ENCODE assay signal across 12 cellular contexts in genomic region chr12:110693731-110694130, GRCh38. TPM values are rescaled to one million over a fixed set of nuclear protein-coding genes. Genes with fewer than 3 reads are reported as not detected.
DNase-seq lines count a peak whose midpoint lies in the region; ATAC-seq and TF ChIP-seq lines count a peak whose summit lies in the region.
"Had no signal": no experiment of that assay in that cellular context is flagged by ENCODE, and none has a peak within 500 bp of the region (broad histone marks: within the 10 kb centered on the region; RNA-seq: fewer than 3 reads in every experiment).

No MANE protein-coding gene starts in this region.

- H3K27me3 ChIP-seq in osteoblast (ENCODE audit: insufficient read depth, low read length) (no peaks in the 10 kb centered on the region), BE2C (no peaks in the 10 kb centered on the region)

- H3K79me2 ChIP-seq in osteoblast (ENCODE audit: insufficient read depth, low read length): no peaks in the 10 kb centered on the region

- no peak overlapping the region for H2AFZ ChIP-seq in osteoblast (ENCODE audit: low read length)
- H2AFZ ChIP-seq: neural progenitor cell had no signal

- no peak overlapping the region for H3K4me2 ChIP-seq in osteoblast (ENCODE audit: insufficient read depth, low read length)
- H3K4me2 ChIP-seq: KMS-11, neural progenitor cell had no signal

- peaks cover 88% of the 10 kb centered on the region for H3K4me1 Mint-ChIP-seq in CD14-positive monocyte

- no peaks in the 10 kb centered on the region for H3K27me3 Mint-ChIP-seq in CD14-positive monocyte (ENCODE audit: low read depth in 3 of 3)

- H3K36me3 Mint-ChIP-seq in CD14-positive monocyte: peaks cover 0 to 3% of the 10 kb centered on the region in 2 donors
- H3K36me3 Mint-ChIP-seq: neural progenitor cell had no signal

- TF ChIP-seq CTCF in CD14-positive monocyte (IDR thresholded peaks at IDR 0.05) (no peak), fibroblast of villous mesenchyme (IDR thresholded peaks at IDR 0.05; ENCODE audit: insufficient read depth, low read depth, low read length) (no peak), osteoblast (IDR thresholded peaks at IDR 0.05; ENCODE audit: extremely low read depth, low read depth, low read length) (no peak), BE2C (IDR thresholded peaks at IDR 0.05; ENCODE audit: low read depth, low read length) (no peak)

- H3K36me3 ChIP-seq in osteoblast (ENCODE audit: insufficient read depth, low read length) (no peaks in the 10 kb centered on the region), BE2C (no peaks in the 10 kb centered on the region)
- H3K36me3 ChIP-seq: neural progenitor cell had no signal

- no peaks in the 10 kb centered on the region for H4K20me1 ChIP-seq in osteoblast (ENCODE audit: insufficient read depth, low read length)

- no peaks in the 10 kb centered on the region for H3K4me1 ChIP-seq in osteoblast (ENCODE audit: insufficient read depth, low read length)
- H3K4me1 ChIP-seq in BE2C: peaks cover 12% of the 10 kb centered on the region

- H3K9me3 Mint-ChIP-seq in CD14-positive monocyte: no peaks in the 10 kb centered on the region
- H3K9me3 Mint-ChIP-seq: neural progenitor cell had no signal

- H3K4me3 ChIP-seq in fibroblast of villous mesenchyme (ENCODE audit: low read depth, low read length): no peak overlapping the region
- no peak overlapping the region for H3K4me3 ChIP-seq in osteoblast (ENCODE audit: insufficient read depth, low read length)
- no peak overlapping the region for H3K4me3 ChIP-seq in BE2C (ENCODE audit: low read depth, low read length)
- H3K4me3 ChIP-seq: neural progenitor cell had no signal

- H3K9me3 ChIP-seq in osteoblast (ENCODE audit: low read depth, low read length) (no peaks in the 10 kb centered on the region), BE2C (no peaks in the 10 kb centered on the region)

- no peak for ATAC-seq in HG03460 (IDR thresholded peaks at IDR 0.05; ENCODE audit: unreplicated experiment)

- H3K27ac Mint-ChIP-seq in CD14-positive monocyte: peak overlapping the region; percentile 94 to 98 (median 97)
- H3K27ac Mint-ChIP-seq: neural progenitor cell had no signal

- peak overlapping the region; percentile 39 to 76 for H3K4me3 Mint-ChIP-seq in CD14-positive monocyte
- H3K4me3 Mint-ChIP-seq: neural progenitor cell had no signal

- intact Hi-C loops in CD14-positive monocyte (cut with micrococcal nuclease) (loop anchor here in 1 of 2 donors (5.0 to 10.0 kb wide), 2 partner anchors 49 to 139 kb away; partner anchors contain the start of gene PPP1CC), posterior vena cava (cut with DNase I) (no loop called here)

- peak; percentile 80 for DNase-seq in CD14-positive monocyte (ENCODE audit: low spot score)
- DNase-seq in NOMO-1 treated with dmso at 0.1 percent for 144 hours (lab: John Stamatoyannopoulos, UW; ENCODE audit: unreplicated experiment): peak; percentile 79
- peak; percentile 76 for DNase-seq in fibroblast of villous mesenchyme (ENCODE audit: low read depth)
- peak; percentile 54 for DNase-seq in osteoblast (ENCODE audit: insufficient read length, low spot score, missing footprints)
- DNase-seq in BE2C: no peak
- no peak for DNase-seq in posterior vena cava (ENCODE audit: low spot score)
- DNase-seq in activated CD8-positive, alpha-beta memory T cell treated with anti-CD3 and anti-CD28 coated beads, Interleukin-2, amount 50 U/mL, for 4 hours: no peak
- DNase-seq: activated T-cell treated with anti-CD3 and anti-CD28 coated beads for 4 hours had no signal

- no peak overlapping the region for H3K27ac ChIP-seq in osteoblast (ENCODE audit: low read depth, low read length)
- H3K27ac ChIP-seq: C4-2B, KMS-11, neural progenitor cell had no signal

RNA-seq across cellular contexts. Expression of gene HVCN1, which starts 4.8 kb away (rescaled TPM):
- 100 to 1,000 TPM; 121 to 167 TPM for polyA plus RNA-seq in CD14-positive monocyte
- total RNA-seq in fibroblast of villous mesenchyme (5.6 and 5.8 TPM in 2 replicates), osteoblast (2.1 and 2.9 TPM in 2 replicates), posterior vena cava (1 to 10 TPM; 3.6 to 8.5 TPM)
- 3.6 TPM for polyA plus RNA-seq in BE2C (2012; ENCODE audit: insufficient read depth, insufficient read length, low read depth)

RNA-seq across cellular contexts. Expression of gene PPP1CC, which starts 49.0 kb away (rescaled TPM):
- 100 to 1,000 TPM; 128 to 139 TPM for polyA plus RNA-seq in CD14-positive monocyte
- total RNA-seq in fibroblast of villous mesenchyme (82.8 and 139 TPM in 2 replicates), osteoblast (107 and 114 TPM in 2 replicates), posterior vena cava (10 to 100 TPM; 91.0 to 98.0 TPM)
- 165 TPM for polyA plus RNA-seq in BE2C (2012; ENCODE audit: insufficient read depth, insufficient read length, low read depth)

Comparison
In these comparisons a context has a peak if more than half of its experiments do, and no peak if none do; other contexts are left out.
1. DNase-seq: peak in CD14-positive monocyte (single experiment), NOMO-1 treated with dmso at 0.1 percent for 144 hours (single experiment), fibroblast of villous mesenchyme (single experiment) and osteoblast (single experiment); none in BE2C (single experiment), posterior vena cava (single experiment) and activated CD8-positive, alpha-beta memory T cell treated with anti-CD3 and anti-CD28 coated beads, Interleukin-2, amount 50 U/mL, for 4 hours (single experiment).